Comparison of ENCODE assay signal across 16 cellular contexts in the genomic region with DNA sequence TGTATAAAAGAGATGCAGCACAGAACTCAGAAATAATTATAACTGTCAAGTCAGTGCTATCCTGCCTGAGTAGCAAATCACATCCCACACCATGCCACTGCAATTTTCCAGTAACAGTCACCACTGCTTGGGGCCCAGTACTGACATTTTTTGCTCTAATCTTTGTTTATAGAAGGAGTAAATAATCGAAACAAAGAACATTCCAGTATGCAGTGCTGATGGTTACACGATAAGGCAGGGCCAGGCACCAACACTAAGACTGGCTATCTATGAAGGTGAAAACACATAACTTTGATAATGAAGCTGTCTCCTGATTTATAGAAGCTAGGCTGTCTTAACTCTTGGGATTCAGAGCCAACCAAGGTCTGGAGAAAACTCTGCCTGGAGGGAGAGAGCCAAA.
A peak's percentile ranks its signal among the peaks of the same experiment; 100 is the strongest.
DNase-seq lines count a peak whose midpoint lies in the region; ATAC-seq and TF ChIP-seq lines count a peak whose summit lies in the region.
"Had no signal": no experiment of that assay in that cellular context is flagged by ENCODE, and none has a peak within 500 bp of the region (broad histone marks: within the 10 kb centered on the region; RNA-seq: fewer than 3 reads in every experiment).

No MANE protein-coding gene starts in this region.

- H3K27ac ChIP-seq in Karpas-422 (ENCODE audit: low read length) (no peak overlapping the region), colonic mucosa (peak overlapping the region; percentile 6), mesendoderm (ENCODE audit: low read depth, low read length) (no peak overlapping the region), vagina (peak overlapping the region; percentile 4)
- H3K27ac ChIP-seq: dorsolateral prefrontal cortex had no signal

- no peak overlapping the region for H3K56ac ChIP-seq in mesendoderm (ENCODE audit: low read length)

- H3K9me3 ChIP-seq in Karpas-422 (ENCODE audit: low read length) = no peaks in the 10 kb centered on the region
- no peaks in the 10 kb centered on the region for H3K9me3 ChIP-seq in colonic mucosa
- no peaks in the 10 kb centered on the region for H3K9me3 ChIP-seq in vagina

- no peak for ATAC-seq in effector memory CD8-positive, alpha-beta T cell (replicated peaks)
- ATAC-seq: naive thymus-derived CD8-positive, alpha-beta T cell had no signal

- TF ChIP-seq POLR2A in vagina (IDR thresholded peaks at IDR 0.05) = no peak

- H3K18ac ChIP-seq in mesendoderm (ENCODE audit: low read length) = peak overlapping the region; percentile 80

- H4K8ac ChIP-seq in mesendoderm (ENCODE audit: low read depth, low read length) = no peak overlapping the region

- H2BK5ac ChIP-seq in mesendoderm (ENCODE audit: low read length) = no peak overlapping the region

- H3K36me3 Mint-ChIP-seq in effector memory CD8-positive, alpha-beta T cell (ENCODE audit: insufficient read depth) = peaks cover 3% of the 10 kb centered on the region
- H3K36me3 Mint-ChIP-seq: activated naive CD4-positive, alpha-beta T cell treated with anti-CD3 and anti-CD28 coated beads, Interleukin-2, amount 50 U/mL, for 24 hours; naive thymus-derived CD8-positive, alpha-beta T cell had no signal

- no peak overlapping the region for H2AK5ac ChIP-seq in mesendoderm (ENCODE audit: low read length)

- H3K9ac ChIP-seq in Karpas-422 (ENCODE audit: low read length) (no peak overlapping the region), colonic mucosa (ENCODE audit: low read depth in 2 of 2, low read length in 2 of 2) (no peak overlapping the region), mesendoderm (ENCODE audit: low read length) (no peak overlapping the region)

- no peaks in the 10 kb centered on the region for H4K20me1 ChIP-seq in Karpas-422 (ENCODE audit: insufficient read depth, low read depth, low read length)

- no peaks in the 10 kb centered on the region for H3K79me2 ChIP-seq in Karpas-422 (ENCODE audit: low read length)
- no peaks in the 10 kb centered on the region for H3K79me2 ChIP-seq in mesendoderm (ENCODE audit: control insufficient read depth, insufficient read depth, low read length)

- no peak overlapping the region for H3K4me2 ChIP-seq in Karpas-422 (ENCODE audit: low read depth, low read length, poor library complexity, severe bottlenecking)
- no peak overlapping the region for H3K4me2 ChIP-seq in mesendoderm (ENCODE audit: low read length)

- no peak for TF ChIP-seq CTCF in colonic mucosa (IDR thresholded peaks at IDR 0.05)
- TF ChIP-seq CTCF in vagina (IDR thresholded peaks at IDR 0.05) = no peak

- intact Hi-C loops in colonic mucosa (cut with DNase I) (no loop called here), vagina (cut with DNase I) (no loop called here)

- H3K36me3 ChIP-seq in Karpas-422 (ENCODE audit: insufficient read depth, low read length) = no peaks in the 10 kb centered on the region
- H3K36me3 ChIP-seq in colonic mucosa = no peaks in the 10 kb centered on the region
- no peaks in the 10 kb centered on the region for H3K36me3 ChIP-seq in mesendoderm (ENCODE audit: control insufficient read depth, insufficient read depth, low read length)
- no peaks in the 10 kb centered on the region for H3K36me3 ChIP-seq in vagina

- no peak overlapping the region for H3K4me3 ChIP-seq in Karpas-422 (ENCODE audit: low read length)
- H3K4me3 ChIP-seq in colonic mucosa = no peak overlapping the region
- no peak overlapping the region for H3K4me3 ChIP-seq in mesendoderm (ENCODE audit: low read length)
- H3K4me3 ChIP-seq in vagina = no peak overlapping the region
- H3K4me3 ChIP-seq: dorsolateral prefrontal cortex had no signal

- H3K27ac Mint-ChIP-seq in effector memory CD8-positive, alpha-beta T cell = no peak overlapping the region
- H3K27ac Mint-ChIP-seq: activated naive CD4-positive, alpha-beta T cell treated with anti-CD3 and anti-CD28 coated beads, Interleukin-2, amount 50 U/mL, for 24 hours; naive thymus-derived CD8-positive, alpha-beta T cell had no signal

- peak; percentile 20 for DNase-seq in Karpas-422
- no peak for DNase-seq in colonic mucosa
- peak; percentile 87 for DNase-seq in mesendoderm
- DNase-seq in vagina (ENCODE audit: extremely low spot score in 2 of 2) = no peak
- no peak for DNase-seq in SHP77 (lab: John Stamatoyannopoulos, UW)
- DNase-seq in MV-4-11 (lab: John Stamatoyannopoulos, UW) = no peak
- no peak for DNase-seq in effector memory CD8-positive, alpha-beta T cell
- DNase-seq: activated CD4-positive, alpha-beta T cell treated with anti-CD3 and anti-CD28 coated beads, Interleukin-2, amount 50 U/mL, for 48 hours; DMS 273 treated with DMSO at 0.1 percent for 48 hours; dorsolateral prefrontal cortex; naive thymus-derived CD8-positive, alpha-beta T cell; NCI-H774; stimulated activated CD4-positive, alpha-beta T cell treated with anti-CD3 and anti-CD28 coated beads, Interleukin-12 subunit alpha, Interleukin-12 subunit beta, amount 100 ng/mL, for 4 hours; stimulated activated CD8-positive, alpha-beta memory T cell treated with anti-CD3 and anti-CD28 coated beads, Interleukin-4, amount 100 ng/mL, for 48 hours; SW 1271 had no signal

- no peaks in the 10 kb centered on the region for H3K4me1 Mint-ChIP-seq in effector memory CD8-positive, alpha-beta T cell (ENCODE audit: low read depth in 2 of 2)
- H3K4me1 Mint-ChIP-seq: activated naive CD4-positive, alpha-beta T cell treated with anti-CD3 and anti-CD28 coated beads, Interleukin-2, amount 50 U/mL, for 24 hours; naive thymus-derived CD8-positive, alpha-beta T cell had no signal

- no peak overlapping the region for H2AFZ ChIP-seq in Karpas-422 (ENCODE audit: low read length)

- H3K9me2 ChIP-seq in Karpas-422 (replicated peaks; ENCODE audit: insufficient read depth, low read length) = no peaks in the 10 kb centered on the region

- no peak overlapping the region for H2BK120ac ChIP-seq in mesendoderm (ENCODE audit: low read depth, low read length)

- no peaks in the 10 kb centered on the region for H3K27me3 ChIP-seq in Karpas-422 (ENCODE audit: low read length)
- H3K27me3 ChIP-seq in colonic mucosa = no peaks in the 10 kb centered on the region
- H3K27me3 ChIP-seq in mesendoderm (ENCODE audit: insufficient read depth, low read length, poor library complexity) = peaks cover 1% of the 10 kb centered on the region
- no peaks in the 10 kb centered on the region for H3K27me3 ChIP-seq in vagina
- H3K27me3 ChIP-seq: dorsolateral prefrontal cortex had no signal

- WGBS in mesendoderm (ENCODE audit: extremely low coverage, insufficient coverage, low lambda C conversion rate) = no CpG with 5 or more reads among the region's 2 CpGs

- H3K4me1 ChIP-seq in Karpas-422 (ENCODE audit: low read length) (no peaks in the 10 kb centered on the region), colonic mucosa (no peaks in the 10 kb centered on the region), mesendoderm (ENCODE audit: control insufficient read depth, low read depth, low read length) (no peaks in the 10 kb centered on the region), vagina (peaks cover 12% of the 10 kb centered on the region)

- H3K4me3 Mint-ChIP-seq in effector memory CD8-positive, alpha-beta T cell = no peak overlapping the region
- H3K4me3 Mint-ChIP-seq: activated naive CD4-positive, alpha-beta T cell treated with anti-CD3 and anti-CD28 coated beads, Interleukin-2, amount 50 U/mL, for 24 hours; naive thymus-derived CD8-positive, alpha-beta T cell had no signal

- no peak overlapping the region for H4K5ac ChIP-seq in mesendoderm (ENCODE audit: low read length)

- no peak overlapping the region for H2BK15ac ChIP-seq in mesendoderm (replicated peaks; ENCODE audit: low read depth)

- no peak overlapping the region for H3K4ac ChIP-seq in mesendoderm (ENCODE audit: low read depth, low read length)

- H3K23ac ChIP-seq in mesendoderm (ENCODE audit: low read length) = no peak overlapping the region

- H3K27me3 Mint-ChIP-seq in effector memory CD8-positive, alpha-beta T cell = no peaks in the 10 kb centered on the region
- H3K27me3 Mint-ChIP-seq: activated naive CD4-positive, alpha-beta T cell treated with anti-CD3 and anti-CD28 coated beads, Interleukin-2, amount 50 U/mL, for 24 hours had no signal

- H3K9me3 Mint-ChIP-seq in effector memory CD8-positive, alpha-beta T cell = peaks cover 7 to 10% of the 10 kb centered on the region in 2 donors

- H3K79me1 ChIP-seq in mesendoderm (ENCODE audit: low read length) = no peaks in the 10 kb centered on the region

Comparison
In these comparisons a context has a peak if more than half of its experiments do, and no peak if none do; other contexts are left out.
1. DNase-seq: peak in Karpas-422 (single experiment) and mesendoderm (single experiment); none in colonic mucosa (single experiment), vagina (0 of 2), SHP77 (0 of 2), MV-4-11 (single experiment) and effector memory CD8-positive, alpha-beta T cell (0 of 3).
2. H3K27ac ChIP-seq: peak in colonic mucosa (single experiment) and vagina (single experiment); none in Karpas-422 (single experiment) and mesendoderm (single experiment).